1 cellular context compared by ENCODE assay signal in the genomic region with DNA sequence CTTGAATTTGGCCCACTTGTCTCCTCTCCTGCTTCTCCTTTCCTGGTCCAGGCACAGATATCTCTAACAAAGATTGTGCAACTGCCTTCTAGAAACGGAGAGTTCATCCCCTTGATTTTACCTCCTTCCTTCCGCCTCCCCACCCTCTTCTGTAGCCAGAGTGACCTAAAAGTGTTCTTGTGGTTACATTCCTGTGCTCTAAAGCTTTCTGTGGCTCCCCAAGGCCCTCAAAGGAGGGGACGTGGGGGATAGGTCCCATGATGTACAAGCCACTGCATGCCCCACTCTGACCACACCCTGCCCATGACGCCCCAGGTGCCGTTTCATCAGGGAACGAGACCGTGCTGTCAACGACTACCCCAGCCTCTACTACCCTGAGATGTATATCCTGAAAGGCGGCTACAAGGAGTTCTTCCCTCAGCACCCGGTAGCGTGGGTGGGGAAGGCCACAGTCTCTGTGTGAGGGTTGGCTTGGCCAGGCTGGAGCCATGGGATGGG.
TF ChIP-seq lines count a peak whose summit lies in the region.

No MANE protein-coding gene starts in this region.

TF ChIP-seq in HepG2, 621 proteins besides CTCF, POLR2A, EP300 and RAD21:
- TF ChIP-seq CEBPB (IDR thresholded peaks at IDR 0.05; ENCODE audit: borderline replicate concordance, low read depth, low read length) (peak; percentile 47; the same call in 1 of the 2 replicates), FOXK1 (CRISPR knock-in tag; IDR thresholded peaks at IDR 0.05; ENCODE audit: borderline replicate concordance, low read depth) (no peak)
